ENCODE assay signal across 8 cellular contexts in genomic region chr6:5850848-5851255, GRCh38.
DNase-seq lines count a peak whose midpoint lies in the region; ATAC-seq and TF ChIP-seq lines count a peak whose summit lies in the region.

No MANE protein-coding gene starts in this region.

- H3K4me3 ChIP-seq in stomach (peak overlapping the region; percentile 38 to 46 (median 42)), aorta (ENCODE audit: low read length in 2 of 2) (no peak overlapping the region)

- TF ChIP-seq CTCF in stomach (IDR thresholded peaks at IDR 0.05): no peak

- H3K4me1 Mint-ChIP-seq in T-cell: peaks cover 5 to 12% (median 6%) of the 10 kb centered on the region in 3 donors

- no peak for DNase-seq in activated CD4-positive, CD25-positive, alpha-beta regulatory T cell treated with anti-CD3 and anti-CD28 coated beads, Interleukin-2, amount 50 U/mL, for 72 hours
- DNase-seq in T-cell: peak in 1 of 34 experiments; percentile 2
- peak; percentile 68 for DNase-seq in iPS DF 4.7 (ENCODE audit: extremely low read depth, low spot score)
- DNase-seq in stomach: no peak
- no peak for DNase-seq in SIG-M5 treated with dmso at 0.1 percent for 504 hours (lab: John Stamatoyannopoulos, UW; ENCODE audit: unreplicated experiment)
- no peak for DNase-seq in aorta
- DNase-seq in kidney glomerular epithelial cell (lab: John Stamatoyannopoulos, UW): no peak

- peak; percentile 27 to 29 for ATAC-seq in activated CD4-positive, CD25-positive, alpha-beta regulatory T cell treated with anti-CD3 and anti-CD28 coated beads, Interleukin-2, amount 50 U/mL, for 24 hours
- ATAC-seq in T-cell (replicated peaks in 1 of 4): peak; percentile 55 to 71 (median 58)
- no peak for ATAC-seq in aorta (ENCODE audit: low FRiP score)

- H3K36me3 Mint-ChIP-seq in T-cell: no peaks in the 10 kb centered on the region

- WGBS in stomach, 5 donors: 4 to 12% (median 7%) methylated on average over 16 of the region's 16 CpGs
- 14 to 17% methylated on average over 16 of the region's 16 CpGs for WGBS in aorta, 2 donors

- peak overlapping the region in 1 of 2 donors; percentile 76 for H3K27ac Mint-ChIP-seq in T-cell

- peak overlapping the region; percentile 80 for H3K4me3 Mint-ChIP-seq in T-cell

- H3K27me3 ChIP-seq in stomach (peaks cover 0 to 34% (median 20%) of the 10 kb centered on the region in 3 donors), aorta (ENCODE audit: control insufficient read depth in 1 of 2, insufficient read depth in 2 of 2, low read length in 1 of 2) (no peaks in the 10 kb centered on the region)

- no peak for TF ChIP-seq POLR2A in stomach (IDR thresholded peaks at IDR 0.05)

- H3K9me3 ChIP-seq in stomach (peaks cover 0 to 14% (median 0%) of the 10 kb centered on the region in 4 donors), aorta (ENCODE audit: control insufficient read depth, low read length) (peaks cover 11% of the 10 kb centered on the region)

- CTCF ChIA-PET in T-cell (lab: Charles Lee): interaction anchor here in 1 of 2 donors (0.6 kb wide), 1 partner anchor 249 kb away, joined by 3 read pairs; no protein-coding TSS in a partner anchor

- peaks cover 0 to 6% of the 10 kb centered on the region in 2 donors for H3K27me3 Mint-ChIP-seq in T-cell

- H3K36me3 ChIP-seq in stomach: no peaks in the 10 kb centered on the region
- H3K36me3 ChIP-seq in aorta (ENCODE audit: control insufficient read depth in 1 of 2, insufficient read depth in 2 of 2, low read length in 1 of 2): no peaks in the 10 kb centered on the region

- H3K9me3 Mint-ChIP-seq in T-cell: peaks cover 0 to 6% (median 0%) of the 10 kb centered on the region in 3 donors

- intact Hi-C loops in stomach (cut with DNase I; ENCODE audit: low total_unique reads) (no loop called here), aorta (cut with DNase I) (no loop called here)

- no peak for TF ChIP-seq EP300 in stomach (IDR thresholded peaks at IDR 0.05)

- POLR2A ChIA-PET in T-cell (lab: Charles Lee): interaction anchor here in 1 of 2 donors (0.6 kb wide), 2 partner anchors 185 to 1267 kb away, joined by 3 to 12 read pairs; no protein-coding TSS in a partner anchor

- H3K27ac ChIP-seq in stomach: no peak overlapping the region
- no peak overlapping the region for H3K27ac ChIP-seq in aorta (ENCODE audit: low read depth in 1 of 2, low read length in 2 of 2)

- H3K4me1 ChIP-seq in stomach (peaks cover 0 to 15% (median 9%) of the 10 kb centered on the region in 4 donors), aorta (ENCODE audit: control insufficient read depth in 1 of 2, insufficient read depth in 2 of 2, low read length in 2 of 2) (no peaks in the 10 kb centered on the region)

Comparison
In these comparisons a context has a peak if more than half of its experiments do, and no peak if none do; other contexts are left out.
1. H3K4me3 ChIP-seq: peak in stomach (4 of 4); none in aorta (0 of 2).